25 cellular contexts compared by ENCODE assay signal in genomic region chr4:177660223-177660622, GRCh38.
"Had no signal": no experiment of that assay in that cellular context is flagged by ENCODE, and none has a peak within 500 bp of the region (broad histone marks: within the 10 kb centered on the region; RNA-seq: fewer than 3 reads in every experiment).

No MANE protein-coding gene starts in this region.

- H3K4me2 ChIP-seq: hepatocyte had no signal

- H3K4me3 ChIP-seq: colonic mucosa, coronary artery, dorsolateral prefrontal cortex, esophagus muscularis mucosa, esophagus squamous epithelium, gastrocnemius medialis, gastroesophageal sphincter, heart left ventricle, heart right ventricle, hepatocyte had no signal

- H3K9me3 ChIP-seq: colonic mucosa, esophagus muscularis mucosa, gastrocnemius medialis had no signal

- H3K27ac ChIP-seq: colonic mucosa, coronary artery, dorsolateral prefrontal cortex, epithelial cell of prostate, esophagus muscularis mucosa, esophagus squamous epithelium, foreskin keratinocyte, gastrocnemius medialis, gastroesophageal sphincter, heart left ventricle, heart right ventricle, hepatocyte had no signal

- H3K36me3 ChIP-seq: colonic mucosa, esophagus muscularis mucosa, esophagus squamous epithelium, gastrocnemius medialis, gastroesophageal sphincter, heart left ventricle, heart right ventricle had no signal

- DNase-seq: colonic mucosa; cortex of kidney; dermis blood vessel endothelial cell; dorsolateral prefrontal cortex; effector CD4-positive, alpha-beta T cell; effector CD8-positive, alpha-beta T cell; effector memory CD4-positive, alpha-beta T cell; effector memory CD8-positive, alpha-beta T cell; endodermal cell; erythroblast; esophagus squamous epithelium; foreskin fibroblast; foreskin keratinocyte; foreskin melanocyte; gastrocnemius medialis; glutamatergic neuron; head of caudate nucleus; heart left ventricle; heart right ventricle had no signal

- ATAC-seq: effector memory CD8-positive, alpha-beta T cell; esophagus mucosa; foreskin keratinocyte; gastrocnemius medialis; gastroesophageal sphincter; heart left ventricle; heart right ventricle had no signal

- H2AFZ ChIP-seq: hepatocyte had no signal

- H3K27me3 ChIP-seq: colonic mucosa, dorsolateral prefrontal cortex, esophagus muscularis mucosa, esophagus squamous epithelium, foreskin keratinocyte, gastrocnemius medialis, gastroesophageal sphincter, heart left ventricle, heart right ventricle, hepatocyte had no signal

- H3K4me1 ChIP-seq: colonic mucosa, esophagus muscularis mucosa, esophagus squamous epithelium, foreskin keratinocyte, gastrocnemius medialis, gastroesophageal sphincter, heart left ventricle, heart right ventricle had no signal
